11 cellular contexts compared by ENCODE assay signal in the genomic region with DNA sequence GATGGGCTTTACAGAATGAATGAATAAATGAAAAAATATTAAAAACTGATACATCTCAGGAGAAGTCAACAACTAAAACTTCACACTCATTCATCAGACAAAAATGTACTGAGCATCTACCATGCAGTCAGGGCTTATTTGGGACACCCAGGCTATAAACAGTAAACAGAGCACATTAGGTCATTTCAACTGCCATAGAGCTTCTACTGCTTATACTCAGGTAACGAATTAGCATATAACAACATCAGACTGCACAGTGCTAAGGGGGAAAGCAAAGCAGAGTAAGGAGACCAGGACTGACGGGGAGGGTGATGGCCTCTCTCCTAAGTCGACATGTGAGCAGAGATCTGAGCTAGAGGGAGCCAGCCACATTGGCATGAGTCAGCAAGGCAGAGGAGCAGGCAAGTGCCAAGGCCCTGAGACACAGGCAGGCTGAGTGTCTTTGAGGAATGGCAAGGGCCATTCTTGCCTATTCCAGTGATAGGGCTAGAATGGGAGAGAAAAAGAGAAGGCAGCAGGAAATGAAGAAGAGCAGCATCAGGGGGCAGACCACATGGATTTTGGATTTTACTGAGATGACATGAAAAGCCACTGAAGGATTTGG.
DNase-seq lines count a peak whose midpoint lies in the region; ATAC-seq, FAIRE-seq and TF ChIP-seq lines count a peak whose summit lies in the region.
"Had no signal": no experiment of that assay in that cellular context is flagged by ENCODE, and none has a peak within 500 bp of the region (broad histone marks: within the 10 kb centered on the region; RNA-seq: fewer than 3 reads in every experiment).

No MANE protein-coding gene starts in this region.

- peak; percentile 98 for FAIRE-seq in H54 (lab: Jason Lieb, UNC)

- ATAC-seq in HG03565 (IDR thresholded peaks at IDR 0.05; ENCODE audit: unreplicated experiment), result no peak
- ATAC-seq: activated CD4-positive, alpha-beta T cell treated with anti-CD3 and anti-CD28 coated beads for 36 hours had no signal

- TF ChIP-seq POLR2A in H54 (IDR thresholded peaks at IDR 0.05; ENCODE audit: low read depth, low read length), result no peak

- no peak for TF ChIP-seq CTCF in epithelial cell of esophagus (IDR thresholded peaks at IDR 0.05; ENCODE audit: insufficient read depth, low read depth, low read length, missing control alignments)

- DNase-seq in H54 (ENCODE audit: insufficient read length, low spot score), result no peak
- DNase-seq in NCI-H226, result peak; percentile 29
- DNase-seq in epithelial cell of esophagus (ENCODE audit: low read depth), result peak; percentile 59
- DNase-seq in renal cortical epithelial cell (ENCODE audit: low read depth), result peak; percentile 36
- no peak for DNase-seq in mucosa of gallbladder (ENCODE audit: low spot score)
- no peak for DNase-seq in CD1c-positive myeloid dendritic cell (ENCODE audit: extremely low spot score)
- DNase-seq: activated CD4-positive, alpha-beta T cell treated with anti-CD3 and anti-CD28 coated beads for 36 hours; COR-L47; naive B cell; NCI-H2029 treated with DMSO at 0.1 percent for 48 hours had no signal

- no peak overlapping the region for H3K4me3 ChIP-seq in epithelial cell of esophagus (ENCODE audit: low read length)

Comparison
In these comparisons a context has a peak if more than half of its experiments do, and no peak if none do; other contexts are left out.
1. DNase-seq: peak in NCI-H226 (single experiment), epithelial cell of esophagus (single experiment) and renal cortical epithelial cell (single experiment); none in H54 (single experiment), mucosa of gallbladder (single experiment) and CD1c-positive myeloid dendritic cell (single experiment).